Comparison of ENCODE assay signal across 11 cellular contexts in genomic region chr19:44742353-44743031, GRCh38. TPM values are rescaled to one million over a fixed set of nuclear protein-coding genes. Genes with fewer than 3 reads are reported as not detected.
DNase-seq lines count a peak whose midpoint lies in the region; ATAC-seq and TF ChIP-seq lines count a peak whose summit lies in the region.
"Not testable (repeated sequence)": the region's sequence is repeated elsewhere in the genome, so short reads cannot be mapped to it uniquely, and the experiment has no call there.
"Had no signal": no experiment of that assay in that cellular context is flagged by ENCODE, and none has a peak within 500 bp of the region (broad histone marks: within the 10 kb centered on the region; RNA-seq: fewer than 3 reads in every experiment).

No MANE protein-coding gene starts in this region.

- intact Hi-C loops in activated B cell treated with CpG ODN at 0.5 μM for 24 hours (cut with micrococcal nuclease); colonic mucosa (cut with DNase I); left ventricle myocardium inferior (cut with micrococcal nuclease); sigmoid colon (cut with DNase I): not testable (repeated sequence)

- CTCF ChIA-PET in activated B cell treated with CpG ODN at 0.5 μM for 24 hours (lab: Charles Lee), result interaction anchor here (0.9 to 1.4 kb wide), 2 partner anchors 18 to 28 kb away, joined by 3 to 4 read pairs; no protein-coding TSS in a partner anchor

- TF ChIP-seq CTCF in activated B cell treated with CpG ODN at 0.5 μM for 24 hours (IDR thresholded peaks at IDR 0.05); colonic mucosa (IDR thresholded peaks at IDR 0.05); left ventricle myocardium inferior (IDR thresholded peaks at IDR 0.05; ENCODE audit: borderline replicate concordance); sigmoid colon (IDR thresholded peaks at IDR 0.05); upper lobe of left lung (IDR thresholded peaks at IDR 0.05): not testable (repeated sequence)

- H3K27ac Mint-ChIP-seq in CD4-positive, CD25-positive, alpha-beta regulatory T cell, result peak overlapping the region; percentile 22 to 80 (median 71)
- peak overlapping the region; percentile 56 for H3K27ac Mint-ChIP-seq in activated B cell treated with CpG ODN at 0.5 μM for 24 hours

- not testable (repeated sequence) for H3K27me3 ChIP-seq in CD4-positive, CD25-positive, alpha-beta regulatory T cell (ENCODE audit: control insufficient read depth, insufficient read depth, low read length); colonic mucosa; left ventricle myocardium inferior (ENCODE audit: low read depth); mucosa of stomach (ENCODE audit: control insufficient read depth, insufficient read depth, low read length); sigmoid colon; upper lobe of left lung

- POLR2A ChIA-PET in activated B cell treated with CpG ODN at 0.5 μM for 24 hours (lab: Charles Lee), result interaction anchor here (0.7 to 3.4 kb wide), 5 partner anchors 10 to 28 kb away, joined by 3 to 28 read pairs (median 5); no protein-coding TSS in a partner anchor

- H3K36me3 ChIP-seq in CD4-positive, CD25-positive, alpha-beta regulatory T cell (ENCODE audit: control insufficient read depth, insufficient read depth, low read length); colonic mucosa; left ventricle myocardium inferior; mucosa of stomach (ENCODE audit: control insufficient read depth, insufficient read depth, low read length); sigmoid colon; upper lobe of left lung: not testable (repeated sequence)

- H3K36me3 Mint-ChIP-seq in CD4-positive, CD25-positive, alpha-beta regulatory T cell; activated B cell treated with CpG ODN at 0.5 μM for 24 hours (ENCODE audit: low read depth): not testable (repeated sequence)

- H3K4me1 Mint-ChIP-seq in CD4-positive, CD25-positive, alpha-beta regulatory T cell, result peaks cover 6 to 37% (median 14%) of the 10 kb centered on the region in 4 donors
- peaks cover 31% of the 10 kb centered on the region for H3K4me1 Mint-ChIP-seq in activated B cell treated with CpG ODN at 0.5 μM for 24 hours

- not testable (repeated sequence) for TF ChIP-seq POLR2A in sigmoid colon (IDR thresholded peaks at IDR 0.05); upper lobe of left lung (IDR thresholded peaks at IDR 0.05)

- TF ChIP-seq EP300 in sigmoid colon (IDR thresholded peaks at IDR 0.05); upper lobe of left lung (IDR thresholded peaks at IDR 0.05): not testable (repeated sequence)

- H3K9me3 Mint-ChIP-seq in CD4-positive, CD25-positive, alpha-beta regulatory T cell; activated B cell treated with CpG ODN at 0.5 μM for 24 hours: not testable (repeated sequence)

- not testable (repeated sequence) for H3K4me3 ChIP-seq in CD4-positive, CD25-positive, alpha-beta regulatory T cell (ENCODE audit: low read depth, low read length); colonic mucosa; mucosa of stomach (ENCODE audit: low read length); sigmoid colon; upper lobe of left lung
- H3K4me3 ChIP-seq in left ventricle myocardium inferior, result peak overlapping the region; percentile 24

- H3K9ac ChIP-seq in colonic mucosa (ENCODE audit: low read depth in 2 of 2, low read length in 2 of 2) (peak overlapping the region; percentile 70 to 91), mucosa of stomach (ENCODE audit: low read length) (peak overlapping the region; percentile 51)

- not testable (repeated sequence) for H3K9me3 ChIP-seq in CD4-positive, CD25-positive, alpha-beta regulatory T cell (ENCODE audit: control insufficient read depth in 2 of 2, low read length in 2 of 2); colonic mucosa; left ventricle myocardium inferior (replicated peaks); mucosa of stomach (ENCODE audit: control insufficient read depth, low read length); sigmoid colon; upper lobe of left lung

- peaks cover 15% of the 10 kb centered on the region for H3K4me1 ChIP-seq in CD4-positive, CD25-positive, alpha-beta regulatory T cell (ENCODE audit: control insufficient read depth, insufficient read depth, low read length, poor library complexity, severe bottlenecking)
- H3K4me1 ChIP-seq in colonic mucosa, result peaks cover 36% of the 10 kb centered on the region
- H3K4me1 ChIP-seq in left ventricle myocardium inferior, result peaks cover 78% of the 10 kb centered on the region
- H3K4me1 ChIP-seq in mucosa of stomach (ENCODE audit: control insufficient read depth, insufficient read depth, low read length), result peaks cover 78% of the 10 kb centered on the region
- H3K4me1 ChIP-seq in sigmoid colon, result peaks cover 0 to 76% (median 72%) of the 10 kb centered on the region in 4 donors
- peaks cover 80 to 95% (median 80%) of the 10 kb centered on the region in 4 donors for H3K4me1 ChIP-seq in upper lobe of left lung

- not testable (repeated sequence) for DNase-seq in CD4-positive, CD25-positive, alpha-beta regulatory T cell; activated B cell treated with CpG ODN at 0.5 μM for 24 hours; left ventricle myocardium inferior; sigmoid colon
- peak; percentile 44 for DNase-seq in LoVo (ENCODE audit: low spot score)
- peak; percentile 41 for DNase-seq in colonic mucosa
- DNase-seq in upper lobe of left lung, result peak in 1 of 2 donors; percentile 67

- WGBS in sigmoid colon, 2 donors, result 37 to 67% methylated on average over 20 of the region's 20 CpGs
- 55 to 62% methylated on average over 20 of the region's 20 CpGs for WGBS in upper lobe of left lung, 2 donors

- peak overlapping the region; percentile 15 for H3K27ac ChIP-seq in CD4-positive, CD25-positive, alpha-beta regulatory T cell (ENCODE audit: insufficient read depth, low read length, poor library complexity, severe bottlenecking)
- H3K27ac ChIP-seq in colonic mucosa (peak overlapping the region; percentile 99), left ventricle myocardium inferior (replicated peaks) (peak overlapping the region; percentile 98), sigmoid colon (peak overlapping the region; percentile 89 to 98 (median 93)), upper lobe of left lung (peak overlapping the region; percentile 89 to 98 (median 97))

- peak overlapping the region in 3 of 4 donors; percentile 20 to 57 (median 27) for H3K4me3 Mint-ChIP-seq in CD4-positive, CD25-positive, alpha-beta regulatory T cell
- H3K4me3 Mint-ChIP-seq in activated B cell treated with CpG ODN at 0.5 μM for 24 hours, result not testable (repeated sequence)

- H3K27me3 Mint-ChIP-seq in CD4-positive, CD25-positive, alpha-beta regulatory T cell; activated B cell treated with CpG ODN at 0.5 μM for 24 hours: not testable (repeated sequence)

- ATAC-seq in CD4-positive, CD25-positive, alpha-beta regulatory T cell (ENCODE audit: low read depth in 2 of 2); activated B cell treated with CpG ODN at 0.5 μM for 24 hours (ENCODE audit: low read depth): not testable (repeated sequence)
- ATAC-seq in upper lobe of left lung (ENCODE audit: low FRiP score in 2 of 2), result peak in 1 of 2 donors; percentile 27

RNA-seq across cellular contexts. Expression of gene BCL3, which starts 6.0 kb away (rescaled TPM):
- total RNA-seq in CD4-positive, CD25-positive, alpha-beta regulatory T cell, result 231 TPM
- polyA plus RNA-seq in CD4-positive, CD25-positive, alpha-beta regulatory T cell, result 10 to 100 TPM in 1 of 4 donors, 1 to 10 TPM in 3; 3.4 to 12.5 (median 5.4) TPM
- 121 and 149 TPM in 2 replicates for total RNA-seq in activated B cell treated with CpG ODN at 0.5 μM for 24 hours
- 10 to 100 TPM; 76.4 to 99.5 TPM for total RNA-seq in colonic mucosa
- total RNA-seq in left ventricle myocardium inferior, result 15.0 TPM
- 10 to 100 TPM; 13.9 to 69.0 (median 25.9) TPM for total RNA-seq in sigmoid colon
- 100 to 1,000 TPM in 1 of 3 donors, 10 to 100 TPM in 2; 44.4 to 104 (median 64.7) TPM for polyA plus RNA-seq in sigmoid colon
- 100 to 1,000 TPM in 2 of 6 donors, 10 to 100 TPM in 4; 31.1 to 114 (median 71.6) TPM for total RNA-seq in upper lobe of left lung

RNA-seq across cellular contexts. Expression of gene CBLC, which starts 35.2 kb away (rescaled TPM):
- total RNA-seq in CD4-positive, CD25-positive, alpha-beta regulatory T cell, result not detected
- polyA plus RNA-seq in CD4-positive, CD25-positive, alpha-beta regulatory T cell, result not detected
- total RNA-seq in activated B cell treated with CpG ODN at 0.5 μM for 24 hours (not detected in 2 replicates), colonic mucosa (10 to 100 TPM; 65.6 to 78.0 TPM), left ventricle myocardium inferior (not detected), sigmoid colon (not detected), upper lobe of left lung (10 to 100 TPM in 1 of 6 donors, 1 to 10 TPM in 5; 2.9 to 10.5 (median 4.5) TPM)
- 10 to 100 TPM; 46.8 to 64.5 (median 58.0) TPM for polyA plus RNA-seq in sigmoid colon
- total RNA-seq: CD4-positive, alpha-beta memory T cell; Right ventricle myocardium inferior had no signal
- polyA plus RNA-seq: CD4-positive, alpha-beta memory T cell had no signal

RNA-seq across cellular contexts. Expression of gene CEACAM16, which starts 43.5 kb away (rescaled TPM):
- total RNA-seq in CD4-positive, CD25-positive, alpha-beta regulatory T cell, result not detected
- not detected for polyA plus RNA-seq in CD4-positive, CD25-positive, alpha-beta regulatory T cell
- not detected in 2 replicates for total RNA-seq in activated B cell treated with CpG ODN at 0.5 μM for 24 hours
- under 1 TPM in 1 of 2 donors, not detected in 1; 0.52 TPM for total RNA-seq in colonic mucosa
- total RNA-seq in left ventricle myocardium inferior, result not detected
- total RNA-seq in sigmoid colon, result not detected
- not detected for polyA plus RNA-seq in sigmoid colon
- total RNA-seq in upper lobe of left lung, result not detected
- total RNA-seq: CD4-positive, alpha-beta memory T cell; left lobe of liver; Right ventricle myocardium inferior had no signal
- polyA plus RNA-seq: CD4-positive, alpha-beta memory T cell had no signal

Comparison
In these comparisons a context has a peak if more than half of its experiments do, and no peak if none do; other contexts are left out.
1. H3K27ac ChIP-seq: peak in every context shown above with its lines; median percentile 99 in colonic mucosa; 98 in left ventricle myocardium inferior; 97 in upper lobe of left lung; 93 in sigmoid colon; 15 in CD4-positive, CD25-positive, alpha-beta regulatory T cell.
2. RNA of gene CBLC, which starts 35.2 kb away (total RNA-seq): 65.6 to 78.0 TPM in colonic mucosa; 2.9 to 10.5 TPM in upper lobe of left lung, not detected in CD4-positive, CD25-positive, alpha-beta regulatory T cell (single experiment), not detected in activated B cell treated with CpG ODN at 0.5 μM for 24 hours, not detected in left ventricle myocardium inferior (single experiment) and not detected in sigmoid colon; every median in the first group is over 4 times any median in the second.